ENCODE assay signal across 13 cellular contexts in genomic region chr12:5166976-5167375, GRCh38.
A peak's percentile ranks its signal among the peaks of the same experiment; 100 is the strongest.
DNase-seq lines count a peak whose midpoint lies in the region; TF ChIP-seq lines count a peak whose summit lies in the region.
"Had no signal": no experiment of that assay in that cellular context is flagged by ENCODE, and none has a peak within 500 bp of the region (broad histone marks: within the 10 kb centered on the region; RNA-seq: fewer than 3 reads in every experiment).

No MANE protein-coding gene starts in this region.

- H3K4me1 ChIP-seq in transverse colon: no peaks in the 10 kb centered on the region

- DNase-seq in A172 (ENCODE audit: low spot score): peak; percentile 93
- DNase-seq in HS-5 (ENCODE audit: low read depth): peak; percentile 95
- peak; percentile 92 for DNase-seq in astrocyte of the spinal cord (ENCODE audit: low read depth, low spot score)
- DNase-seq in hepatic stellate cell (ENCODE audit: low spot score): peak; percentile 88
- no peak for DNase-seq in transverse colon
- DNase-seq in KBM-7: no peak
- no peak for DNase-seq in NCI-H510A treated with DMSO at 0.1 percent for 48 hours (lab: John Stamatoyannopoulos, UW)
- no peak for DNase-seq in NCI-H1048 (lab: John Stamatoyannopoulos, UW)
- DNase-seq: 8988T; activated T-cell treated with anti-CD3 and anti-CD28 coated beads for 4 hours; H7; stimulated activated CD4-positive, alpha-beta T cell treated with anti-CD3 and anti-CD28 coated beads, Interleukin-12 subunit alpha, Interleukin-12 subunit beta, amount 100 ng/mL, for 4 hours had no signal

- H3K27me3 ChIP-seq in transverse colon: no peaks in the 10 kb centered on the region

- intact Hi-C loops in transverse colon (cut with DNase I; ENCODE audit: low total_unique reads): no loop called here

- H3K4me3 ChIP-seq in astrocyte of the spinal cord (ENCODE audit: low read depth, low read length) (no peak overlapping the region), transverse colon (no peak overlapping the region)

- TF ChIP-seq CTCF in astrocyte of the spinal cord (IDR thresholded peaks at IDR 0.05; ENCODE audit: low read depth, low read length): no peak
- no peak for TF ChIP-seq CTCF in transverse colon (IDR thresholded peaks at IDR 0.05)

- no peaks in the 10 kb centered on the region for H3K36me3 ChIP-seq in transverse colon

- in situ Hi-C loops in astrocyte of the spinal cord (cut with HindIII; ENCODE audit: low sequenced_read_pairs) (no loop called here), transverse colon (cut with MboI; ENCODE audit: low pct_ligation_motif_present in 1 of 4, low pct_unique_long_range_greater_than_20kb in 1 of 4, low sequenced_read_pairs in 3 of 4) (loop anchor here in 1 of 4 donors (25.0 kb wide), 1 partner anchor 620 kb away; no protein-coding TSS in a partner anchor), KBM-7 (cut with MboI; ENCODE audit: low pct_unique_long_range_greater_than_20kb, low sequenced_read_pairs) (no loop called here)

- 83% methylated on average over 4 of the region's 4 CpGs; no CpG with 5 or more reads in 1 of the 2 donors for WGBS in transverse colon (ENCODE audit: low coverage in 1 of 2), 2 donors

- H3K9me3 ChIP-seq in transverse colon: no peaks in the 10 kb centered on the region

- H3K27ac ChIP-seq in transverse colon: no peak overlapping the region
- H3K27ac ChIP-seq: RWPE1 had no signal

- TF ChIP-seq EP300 in transverse colon (IDR thresholded peaks at IDR 0.05; ENCODE audit: low read depth): no peak

- TF ChIP-seq POLR2A in transverse colon (IDR thresholded peaks at IDR 0.05): no peak

Comparison
In these comparisons a context has a peak if more than half of its experiments do, and no peak if none do; other contexts are left out.
1. DNase-seq: peak in A172 (single experiment), HS-5 (single experiment), astrocyte of the spinal cord (single experiment) and hepatic stellate cell (single experiment); none in transverse colon (single experiment), KBM-7 (single experiment), NCI-H510A treated with DMSO at 0.1 percent for 48 hours (single experiment) and NCI-H1048 (single experiment).